1 cellular context compared by ENCODE assay signal in genomic region chr16:2267913-2268666, GRCh38.
TF ChIP-seq lines count a peak whose summit lies in the region.

TSS of gene RNPS1 (minus strand) at chr16:2268126. CDS start at chr16:2264643, 3,483 bp downstream.

TF ChIP-seq in K562, 482 proteins besides CTCF, POLR2A, EP300 and RAD21 (continued from another document and continues in another):
- TF ChIP-seq ZNF407 (IDR thresholded peaks at IDR 0.05; ENCODE audit: low read depth) (peak; percentile 32; the same call in 1 of the 2 replicates), CREB3L1 (IDR thresholded peaks at IDR 0.05; ENCODE audit: borderline replicate concordance, low read depth) (peak; percentile 85), PTRF (tag; IDR thresholded peaks at IDR 0.05) (no peak), FOXP4 (CRISPR knock-in tag; IDR thresholded peaks at IDR 0.05; ENCODE audit: borderline replicate concordance) (0 out of 2 replicates have a peak, but pooled peaks have one; percentile 41), ID3 (CRISPR knock-in tag; IDR thresholded peaks at IDR 0.05) (no peak), ID3 (tag; IDR thresholded peaks at IDR 0.05) (peak; percentile 58; the same call in 1 of the 2 replicates), ZSCAN29 (IDR thresholded peaks at IDR 0.05) (peak; percentile 71; the same call in 1 of the 2 replicates), THRAP3 (IDR thresholded peaks at IDR 0.05; ENCODE audit: borderline replicate concordance) (no peak), ARID1B (IDR thresholded peaks at IDR 0.05) (peak; percentile 41), CGGBP1 (CRISPR knock-in tag; IDR thresholded peaks at IDR 0.05) (peak; percentile 91), MYC (IDR thresholded peaks at IDR 0.05; ENCODE audit: low read depth, low read length) (peak; percentile 100), MYC (CRISPR knock-in tag; IDR thresholded peaks at IDR 0.05; ENCODE audit: borderline replicate concordance, low read depth) (peak; percentile 99), TBL1XR1 (IDR thresholded peaks at IDR 0.05; ENCODE audit: low read length in 2 of 2) (peak in 1 of 2 experiments; percentile 90; a peak in 2 of 4 replicates), SAP30 (IDR thresholded peaks at IDR 0.05; ENCODE audit: borderline replicate concordance, insufficient read depth, low read depth, low read length, poor library complexity, severe bottlenecking) (peak; percentile 53), ASH1L (IDR thresholded peaks at IDR 0.05; ENCODE audit: borderline replicate concordance, low read depth, partially characterized antibody) (no peak), ATF3 (IDR thresholded peaks at IDR 0.05) (peak; percentile 97), ATF3 (CRISPR knock-in tag; conservative IDR thresholded peaks at IDR 0.05) (0 out of 2 replicates have a peak, but pooled peaks have one; percentile 77), CBFB (CRISPR knock-in tag; IDR thresholded peaks at IDR 0.05) (peak; percentile 69; the same call in 1 of the 2 replicates), ZNF583 (CRISPR knock-in tag; IDR thresholded peaks at IDR 0.05) (0 out of 2 replicates have a peak, but pooled peaks have one; percentile 6), ZNF766 (CRISPR knock-in tag; conservative IDR thresholded peaks at IDR 0.05) (0 out of 2 replicates have a peak, but pooled peaks have one; percentile 17), E2F3 (CRISPR knock-in tag; IDR thresholded peaks at IDR 0.05) (peak; percentile 100), FOXK2 (conservative IDR thresholded peaks at IDR 0.05 in 1 of 2, IDR thresholded peaks at IDR 0.05 in 1 of 2; ENCODE audit: low read depth in 2 of 2) (peak in 1 of 2 experiments; percentile 67; a peak in 3 of 4 replicates), HCFC1 (IDR thresholded peaks at IDR 0.05; ENCODE audit: low read depth, low read length) (peak; percentile 84), ZNF263 (CRISPR knock-in tag; IDR thresholded peaks at IDR 0.05; ENCODE audit: borderline replicate concordance) (peak; percentile 64), ZNF561 (CRISPR knock-in tag; conservative IDR thresholded peaks at IDR 0.05) (no peak), AFF1 (IDR thresholded peaks at IDR 0.05; ENCODE audit: low read depth in 1 of 2, partially characterized antibody in 2 of 2) (peak in 1 of 2 experiments; percentile 81), PCBP1 (IDR thresholded peaks at IDR 0.05; ENCODE audit: low read depth, low read length, poor library complexity, severe bottlenecking) (peak; percentile 18), BACH1 (tag; IDR thresholded peaks at IDR 0.05) (no peak), L3MBTL2 (IDR thresholded peaks at IDR 0.05) (peak; percentile 89), EZH2 (IDR thresholded peaks at IDR 0.05; ENCODE audit: borderline replicate concordance, low read depth, low read length) (no peak), E2F6 (IDR thresholded peaks at IDR 0.05; ENCODE audit: borderline replicate concordance in 1 of 2, extremely low read depth in 1 of 2, insufficient read depth in 1 of 2, insufficient read length in 1 of 2, low read depth in 1 of 2, low read length in 1 of 2, poor library complexity in 1 of 2, severe bottlenecking in 1 of 2) (peak; percentile 77 to 86), SIX5 (IDR thresholded peaks at IDR 0.05; ENCODE audit: borderline replicate concordance in 1 of 2, insufficient read depth in 1 of 2, low read depth in 1 of 2, low read length in 2 of 2) (peak in 1 of 2 experiments; percentile 29; a peak in 1 of 4 replicates), RBM17 (IDR thresholded peaks at IDR 0.05; ENCODE audit: borderline replicate concordance, low read depth, low read length) (no peak), KLF10 (CRISPR knock-in tag; IDR thresholded peaks at IDR 0.05) (no peak), NR3C1 (CRISPR knock-in tag; IDR thresholded peaks at IDR 0.05) (peak; percentile 90; the same call in 1 of the 2 replicates), GATA2 (CRISPR knock-in tag; IDR thresholded peaks at IDR 0.05) (no peak), E2F1 (CRISPR knock-in tag; IDR thresholded peaks at IDR 0.05) (peak; percentile 98), LARP7 (IDR thresholded peaks at IDR 0.05) (no peak), YY1 (IDR thresholded peaks at IDR 0.05; ENCODE audit: borderline replicate concordance in 1 of 3, control insufficient read depth in 1 of 3, extremely low read depth in 1 of 3, insufficient read depth in 3 of 3, insufficient read length in 1 of 3, insufficient replicate concordance in 2 of 3, low read depth in 1 of 3, low read length in 2 of 3) (peak; percentile 43 to 84 (median 73)), ZNF12 (CRISPR knock-in tag; IDR thresholded peaks at IDR 0.05) (no peak), POLR2B (IDR thresholded peaks at IDR 0.05; ENCODE audit: low read depth, partially characterized antibody) (peak; percentile 97), TAF9B (IDR thresholded peaks at IDR 0.05; ENCODE audit: partially characterized antibody) (peak; percentile 95)
